ENCODE assay signal across 22 cellular contexts in the genomic region with DNA sequence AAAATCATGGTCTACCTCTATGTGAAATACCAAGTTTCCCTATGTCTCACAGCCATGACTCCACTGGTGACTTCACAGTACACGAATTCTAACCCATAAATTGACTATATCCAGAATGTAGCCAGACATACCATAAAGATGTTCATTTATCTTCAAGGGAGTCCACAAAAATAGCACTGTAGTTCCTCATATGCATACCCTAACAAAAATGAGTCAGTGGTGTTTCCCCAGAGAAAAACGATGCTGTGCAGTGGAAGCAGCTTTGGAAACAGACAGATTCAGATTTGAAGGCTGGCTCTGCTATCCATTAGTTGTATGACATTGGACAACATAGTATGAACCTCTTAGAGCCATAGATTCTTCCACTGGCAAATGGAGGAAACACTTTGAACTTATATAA.
DNase-seq lines count a peak whose midpoint lies in the region; ATAC-seq and TF ChIP-seq lines count a peak whose summit lies in the region.
"Had no signal": no experiment of that assay in that cellular context is flagged by ENCODE, and none has a peak within 500 bp of the region (broad histone marks: within the 10 kb centered on the region; RNA-seq: fewer than 3 reads in every experiment).

No MANE protein-coding gene starts in this region.

- peak overlapping the region; percentile 61 for H3K9ac ChIP-seq in smooth muscle cell (ENCODE audit: low read depth)

- DNase-seq in activated T-cell treated with anti-CD3 and anti-CD28 coated beads, Interleukin-2, amount 50 U/mL, for 72 hours, result no peak
- no peak for DNase-seq in activated T-cell treated with anti-CD3 and anti-CD28 coated beads, Interleukin-2, amount 50 U/mL, for 1 hour
- DNase-seq in smooth muscle cell (lab: John Stamatoyannopoulos, UW; ENCODE audit: unreplicated experiment) (no peak), psoas muscle (no peak), T-cell (no peak), tibial artery (no peak)
- DNase-seq: activated naive CD8-positive, alpha-beta T cell treated with anti-CD3 and anti-CD28 coated beads, Interleukin-2, amount 10 ng/mL, durations not matched to agents 7 days and 5 days; effector memory CD4-positive, alpha-beta T cell; kidney glomerular epithelial cell; NCI-H1436 treated with DMSO at 0.1 percent for 48 hours; NCI-H524; nucleus accumbens; Right ventricle myocardium superior; stimulated activated CD4-positive, alpha-beta T cell treated with anti-CD3 and anti-CD28 coated beads, Interleukin-12 subunit alpha, Interleukin-12 subunit beta, amount 100 ng/mL, for 4 hours; SW 1271 had no signal

- intact Hi-C loops in psoas muscle (cut with DNase I) (no loop called here), tibial artery (cut with DNase I; ENCODE audit: low total_unique reads) (no loop called here)

- no peak overlapping the region for H2AFZ ChIP-seq in smooth muscle cell (ENCODE audit: low read depth)

- H3K4me1 Mint-ChIP-seq in activated T-cell treated with anti-CD3 and anti-CD28 coated beads, Interleukin-2, amount 50 U/mL, for 72 hours (ENCODE audit: low read depth), result no peaks in the 10 kb centered on the region
- no peaks in the 10 kb centered on the region for H3K4me1 Mint-ChIP-seq in T-cell
- H3K4me1 Mint-ChIP-seq: activated naive CD8-positive, alpha-beta T cell treated with anti-CD3 and anti-CD28 coated beads, Interleukin-2, amount 10 ng/mL, durations not matched to agents 7 days and 5 days; IgD-negative memory B cell; memory B cell had no signal

- H3K27me3 Mint-ChIP-seq in activated T-cell treated with anti-CD3 and anti-CD28 coated beads, Interleukin-2, amount 50 U/mL, for 72 hours (ENCODE audit: low read depth), result no peaks in the 10 kb centered on the region
- H3K27me3 Mint-ChIP-seq in T-cell, result no peaks in the 10 kb centered on the region
- H3K27me3 Mint-ChIP-seq: activated naive CD8-positive, alpha-beta T cell treated with anti-CD3 and anti-CD28 coated beads, Interleukin-2, amount 10 ng/mL, durations not matched to agents 7 days and 5 days; IgD-negative memory B cell; memory B cell had no signal

- POLR2A ChIA-PET in T-cell (lab: Charles Lee), result no interaction called here

- no peaks in the 10 kb centered on the region for H3K79me2 ChIP-seq in smooth muscle cell (ENCODE audit: low read depth)

- no peak overlapping the region for H3K27ac Mint-ChIP-seq in activated T-cell treated with anti-CD3 and anti-CD28 coated beads, Interleukin-2, amount 50 U/mL, for 72 hours
- H3K27ac Mint-ChIP-seq in T-cell, result no peak overlapping the region
- H3K27ac Mint-ChIP-seq: activated naive CD8-positive, alpha-beta T cell treated with anti-CD3 and anti-CD28 coated beads, Interleukin-2, amount 10 ng/mL, durations not matched to agents 7 days and 5 days; IgD-negative memory B cell; memory B cell had no signal

- peak overlapping the region; percentile 16 for H3K4me2 ChIP-seq in smooth muscle cell

- H3F3A ChIP-seq in smooth muscle cell (ENCODE audit: low read depth), result no peaks in the 10 kb centered on the region

- H3K27me3 ChIP-seq in smooth muscle cell (ENCODE audit: low read depth) (no peaks in the 10 kb centered on the region), psoas muscle (ENCODE audit: insufficient read depth in 3 of 3, low read length in 2 of 3) (no peaks in the 10 kb centered on the region), tibial artery (no peaks in the 10 kb centered on the region)
- H3K27me3 ChIP-seq: suprapubic skin had no signal

- peak; percentile 34 to 38 for ATAC-seq in activated T-cell treated with anti-CD3 and anti-CD28 coated beads, Interleukin-2, amount 50 U/mL, for 72 hours (replicated peaks in 1 of 2)
- ATAC-seq in GM21717 (IDR thresholded peaks at IDR 0.05; ENCODE audit: unreplicated experiment), result peak; percentile 68
- peak; percentile 72 for ATAC-seq in HG03432 (IDR thresholded peaks at IDR 0.05; ENCODE audit: unreplicated experiment)
- no peak for ATAC-seq in psoas muscle
- ATAC-seq in T-cell (replicated peaks in 1 of 4), result no peak
- ATAC-seq: esophagus mucosa had no signal

- H4K20me1 ChIP-seq in smooth muscle cell (ENCODE audit: low read depth), result no peaks in the 10 kb centered on the region

- WGBS in smooth muscle cell (ENCODE audit: low lambda C conversion rate), result 14% methylated on average over 2 of the region's 2 CpGs
- 74 to 82% (median 76%) methylated on average over 2 of the region's 2 CpGs for WGBS in psoas muscle, 3 donors

- no peaks in the 10 kb centered on the region for H3K36me3 Mint-ChIP-seq in activated T-cell treated with anti-CD3 and anti-CD28 coated beads, Interleukin-2, amount 50 U/mL, for 72 hours (ENCODE audit: insufficient read depth in 2 of 2)
- H3K36me3 Mint-ChIP-seq in T-cell, result peaks cover 2% of the 10 kb centered on the region
- H3K36me3 Mint-ChIP-seq: activated naive CD8-positive, alpha-beta T cell treated with anti-CD3 and anti-CD28 coated beads, Interleukin-2, amount 10 ng/mL, durations not matched to agents 7 days and 5 days; memory B cell had no signal

- H3K4me1 ChIP-seq in smooth muscle cell (ENCODE audit: low read depth) (no peaks in the 10 kb centered on the region), psoas muscle (no peaks in the 10 kb centered on the region), tibial artery (peaks cover 0 to 5% (median 0%) of the 10 kb centered on the region in 4 donors)

- peaks cover 2 to 3% of the 10 kb centered on the region in 2 donors for H3K9me3 Mint-ChIP-seq in activated T-cell treated with anti-CD3 and anti-CD28 coated beads, Interleukin-2, amount 50 U/mL, for 72 hours
- peaks cover 7 to 26% (median 11%) of the 10 kb centered on the region in 3 donors for H3K9me3 Mint-ChIP-seq in T-cell
- H3K9me3 Mint-ChIP-seq: activated naive CD8-positive, alpha-beta T cell treated with anti-CD3 and anti-CD28 coated beads, Interleukin-2, amount 10 ng/mL, durations not matched to agents 7 days and 5 days had no signal

- H3K4me3 Mint-ChIP-seq in activated T-cell treated with anti-CD3 and anti-CD28 coated beads, Interleukin-2, amount 50 U/mL, for 72 hours, result no peak overlapping the region
- H3K4me3 Mint-ChIP-seq in T-cell, result no peak overlapping the region
- H3K4me3 Mint-ChIP-seq: activated naive CD8-positive, alpha-beta T cell treated with anti-CD3 and anti-CD28 coated beads, Interleukin-2, amount 10 ng/mL, durations not matched to agents 7 days and 5 days; IgD-negative memory B cell; memory B cell had no signal

- peak overlapping the region; percentile 81 for H3K27ac ChIP-seq in smooth muscle cell (ENCODE audit: low read depth)
- no peak overlapping the region for H3K27ac ChIP-seq in psoas muscle
- H3K27ac ChIP-seq in tibial artery, result no peak overlapping the region
- H3K27ac ChIP-seq: C4-2B, suprapubic skin had no signal

- TF ChIP-seq CTCF in smooth muscle cell (IDR thresholded peaks at IDR 0.05; ENCODE audit: borderline replicate concordance, insufficient read depth, poor library complexity, severe bottlenecking), result no peak
- TF ChIP-seq CTCF in psoas muscle (IDR thresholded peaks at IDR 0.05), result no peak
- no peak for TF ChIP-seq CTCF in tibial artery (IDR thresholded peaks at IDR 0.05)

- H3K4me3 ChIP-seq in smooth muscle cell, result no peak overlapping the region
- H3K4me3 ChIP-seq in psoas muscle, result no peak overlapping the region
- no peak overlapping the region for H3K4me3 ChIP-seq in tibial artery
- H3K4me3 ChIP-seq: suprapubic skin had no signal

- H3K36me3 ChIP-seq in smooth muscle cell (ENCODE audit: low read depth) (no peaks in the 10 kb centered on the region), psoas muscle (ENCODE audit: insufficient read depth in 1 of 2, low read depth in 1 of 2) (no peaks in the 10 kb centered on the region), tibial artery (no peaks in the 10 kb centered on the region)
- H3K36me3 ChIP-seq: suprapubic skin had no signal

- H3K9me3 ChIP-seq in smooth muscle cell (replicated peaks; ENCODE audit: low read depth), result no peaks in the 10 kb centered on the region
- no peaks in the 10 kb centered on the region for H3K9me3 ChIP-seq in psoas muscle
- peaks cover 0 to 4% (median 4%) of the 10 kb centered on the region in 3 donors for H3K9me3 ChIP-seq in tibial artery
- H3K9me3 ChIP-seq: suprapubic skin had no signal

- CTCF ChIA-PET in T-cell (lab: Charles Lee), result no interaction called here

Comparison
In these comparisons a context has a peak if more than half of its experiments do, and no peak if none do; other contexts are left out.
1. ATAC-seq: peak in activated T-cell treated with anti-CD3 and anti-CD28 coated beads, Interleukin-2, amount 50 U/mL, for 72 hours (2 of 2), GM21717 (single experiment) and HG03432 (single experiment); none in psoas muscle (0 of 4) and T-cell (0 of 4).